ENCODE assay signal across 12 cellular contexts in the genomic region with DNA sequence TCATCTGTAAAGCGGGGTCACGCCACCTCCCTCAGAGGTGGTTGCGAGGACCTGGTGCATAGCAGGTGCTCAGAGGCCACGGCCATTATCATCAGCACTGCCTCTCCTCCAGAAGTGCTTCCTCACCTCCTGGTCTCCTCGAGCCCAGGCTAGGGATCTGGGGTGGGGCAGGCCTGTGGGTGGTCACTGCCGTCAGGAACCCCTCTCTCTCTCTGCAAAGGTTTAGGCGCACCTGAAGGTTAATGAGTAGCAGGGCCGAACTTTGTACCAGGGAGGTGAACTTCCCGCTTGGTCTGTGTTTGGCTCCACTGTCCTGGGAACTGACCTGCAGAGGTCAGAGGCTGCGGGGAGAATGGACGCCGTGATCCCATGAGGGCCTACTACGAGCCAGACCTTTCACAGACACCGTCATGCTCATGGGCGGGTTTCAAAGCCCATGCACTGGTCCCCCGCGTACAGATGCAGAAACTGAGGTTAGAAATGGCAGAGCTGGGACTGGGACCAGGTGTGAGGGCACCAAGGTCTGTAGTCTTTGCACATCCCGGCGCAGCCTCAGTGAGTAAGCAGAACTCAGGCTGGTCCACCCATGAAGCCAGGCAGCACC. TPM values are rescaled to one million over a fixed set of nuclear protein-coding genes. Genes with fewer than 3 reads are reported as not detected.
A peak's percentile ranks its signal among the peaks of the same experiment; 100 is the strongest.
DNase-seq lines count a peak whose midpoint lies in the region; ATAC-seq and TF ChIP-seq lines count a peak whose summit lies in the region.
"Had no signal": no experiment of that assay in that cellular context is flagged by ENCODE, and none has a peak within 500 bp of the region (broad histone marks: within the 10 kb centered on the region; RNA-seq: fewer than 3 reads in every experiment).

No MANE protein-coding gene starts in this region.

- peaks cover 60 to 64% of the 10 kb centered on the region in 2 experiments for H3K4me1 ChIP-seq in HCT116 (ENCODE audit: control insufficient read depth in 1 of 2, insufficient read depth in 2 of 2, low read length in 2 of 2)
- peaks cover 54 to 56% of the 10 kb centered on the region in 2 donors for H3K4me1 ChIP-seq in gastrocnemius medialis
- H3K4me1 ChIP-seq in esophagus muscularis mucosa = peaks cover 43 to 59% (median 56%) of the 10 kb centered on the region in 4 donors

- RAD21 ChIA-PET in HCT116 (lab: Charles Lee; ENCODE audit: low non-redundant PET in 1 of 2, low total read pairs in 2 of 2, uncharacterized antibody in 2 of 2, unreplicated experiment in 2 of 2) = interaction anchor here in 1 of 2 experiments (0.7 to 1.3 kb wide), 3 partner anchors 13 to 39 kb away, joined by 3 to 6 read pairs (median 4); a partner anchor contains a TSS

- CTCF ChIA-PET in HCT116 (lab: Charles Lee) = interaction anchor here (1.3 to 3.6 kb wide), 2 partner anchors 13 to 28 kb away, joined by 6 to 28 read pairs; a partner anchor contains a TSS
- CTCF ChIA-PET in MCF 10A (lab: Yijun Ruan, JAX) = interaction anchor here (0.6 to 3.3 kb wide), 6 partner anchors 13 to 39 kb away, joined by 3 to 26 read pairs (median 6); a partner anchor contains a TSS

- BruUV-seq in HCT116 (replicated peaks; lab: Mats Ljungman, UMichigan) (no TSS peak), MCF 10A (replicated peaks; lab: Mats Ljungman, UMichigan) (no TSS peak)

- peak; percentile 5 for ATAC-seq in HCT116
- no peak for ATAC-seq in gastrocnemius medialis
- ATAC-seq in HG03571 (IDR thresholded peaks at IDR 0.05; ENCODE audit: unreplicated experiment) = no peak
- ATAC-seq: effector memory CD8-positive, alpha-beta T cell had no signal

- no peaks in the 10 kb centered on the region for H3K9me2 ChIP-seq in HCT116 (ENCODE audit: insufficient read depth)

- no peak for TF ChIP-seq EP300 in esophagus muscularis mucosa (IDR thresholded peaks at IDR 0.05)

- peaks cover 74% of the 10 kb centered on the region for H3K36me3 Mint-ChIP-seq in MCF 10A (ENCODE audit: insufficient read depth, unreplicated experiment)
- H3K36me3 Mint-ChIP-seq: CD4-positive, CD25-positive, alpha-beta regulatory T cell had no signal

- H3K4me3 ChIP-seq in HCT116 (replicated peaks in 1 of 2; ENCODE audit: low read depth in 1 of 2, low read length in 2 of 2) (peak overlapping the region; percentile 15 to 47), gastrocnemius medialis (no peak overlapping the region), esophagus muscularis mucosa (no peak overlapping the region)

- peak overlapping the region; percentile 33 for H3K4me3 Mint-ChIP-seq in MCF 10A (ENCODE audit: unreplicated experiment)
- H3K4me3 Mint-ChIP-seq: CD4-positive, CD25-positive, alpha-beta regulatory T cell; effector memory CD8-positive, alpha-beta T cell had no signal

- POLR2A ChIA-PET in HCT116 (lab: Charles Lee) = interaction anchor here (0.6 to 2.8 kb wide), 5 partner anchors 14 to 1574 kb away, joined by 3 to 29 read pairs (median 4); a partner anchor contains a TSS
- POLR2A ChIA-PET in MCF 10A (lab: Yijun Ruan, JAX) = interaction anchor here (1.2 to 18.0 kb wide), 6 partner anchors 10 to 92 kb away, joined by 3 to 599 read pairs (median 10); a partner anchor contains a TSS

- TF ChIP-seq RAD21 in HCT116 (IDR thresholded peaks at IDR 0.05; ENCODE audit: low read depth) = no peak

- H3K36me3 ChIP-seq in HCT116 (ENCODE audit: control insufficient read depth in 1 of 2, insufficient read depth in 2 of 2, low read length in 2 of 2) = peaks cover 21 to 25% of the 10 kb centered on the region in 2 experiments; a peak in 3 of 4 replicates
- H3K36me3 ChIP-seq in gastrocnemius medialis = peaks cover 0 to 40% of the 10 kb centered on the region in 2 donors
- peaks cover 0 to 46% (median 37%) of the 10 kb centered on the region in 4 donors for H3K36me3 ChIP-seq in esophagus muscularis mucosa

- in situ Hi-C loops in gastrocnemius medialis (cut with MboI; ENCODE audit: low sequenced_read_pairs in 4 of 4) = no loop called here

- H4K20me1 ChIP-seq in HCT116 (ENCODE audit: insufficient read depth) = no peaks in the 10 kb centered on the region

- no peak for TF ChIP-seq POLR2A in HCT116 (IDR thresholded peaks at IDR 0.05; ENCODE audit: borderline replicate concordance, extremely low read depth, insufficient read depth, insufficient read length)
- TF ChIP-seq POLR2A in gastrocnemius medialis (IDR thresholded peaks at IDR 0.05) = no peak
- no peak for TF ChIP-seq POLR2A in esophagus muscularis mucosa (IDR thresholded peaks at IDR 0.05; ENCODE audit: low read depth)

- peaks cover 19% of the 10 kb centered on the region for H3K4me1 Mint-ChIP-seq in MCF 10A (ENCODE audit: insufficient read depth, unreplicated experiment)

- H3K27me3 Mint-ChIP-seq in MCF 10A (ENCODE audit: insufficient read depth, unreplicated experiment) = no peaks in the 10 kb centered on the region

- intact Hi-C loops in HCT116 (cut with micrococcal nuclease) (loop anchor here (2.0 kb wide), 2 partner anchors 14 to 28 kb away; a partner anchor contains a TSS), MCF 10A (cut with micrococcal nuclease) (loop anchor here (1.0 to 2.0 kb wide), 3 partner anchors 12 to 34 kb away; no protein-coding TSS in a partner anchor), gastrocnemius medialis (cut with DNase I; ENCODE audit: low total_unique reads) (no loop called here), esophagus muscularis mucosa (cut with DNase I) (no loop called here)

- H3K9ac ChIP-seq in HCT116 (ENCODE audit: low read length) = peak overlapping the region; percentile 68

- DNase-seq in HCT116 (ENCODE audit: low read depth, low spot score) = no peak
- DNase-seq in MCF 10A (ENCODE audit: unreplicated experiment) = no peak
- no peak for DNase-seq in gastrocnemius medialis
- no peak for DNase-seq in EL
- DNase-seq in AG20443 (ENCODE audit: low spot score) = no peak
- DNase-seq in esophagus muscularis mucosa (ENCODE audit: extremely low spot score) = no peak
- DNase-seq: CD4-positive, CD25-positive, alpha-beta regulatory T cell; effector memory CD8-positive, alpha-beta T cell; GF-D8 had no signal

- H3K27me3 ChIP-seq in HCT116 (ENCODE audit: insufficient read depth, low read length) = no peaks in the 10 kb centered on the region
- no peaks in the 10 kb centered on the region for H3K27me3 ChIP-seq in layer of hippocampus (ENCODE audit: control insufficient read depth, insufficient read depth, low read length)
- no peaks in the 10 kb centered on the region for H3K27me3 ChIP-seq in gastrocnemius medialis
- H3K27me3 ChIP-seq in esophagus muscularis mucosa = no peaks in the 10 kb centered on the region

- peaks cover 56% of the 10 kb centered on the region for H3K79me2 ChIP-seq in HCT116 (ENCODE audit: insufficient read depth, low read length)

- H3K27ac Mint-ChIP-seq in MCF 10A (ENCODE audit: low read depth, unreplicated experiment) = peak overlapping the region; percentile 73
- H3K27ac Mint-ChIP-seq: CD4-positive, CD25-positive, alpha-beta regulatory T cell; effector memory CD8-positive, alpha-beta T cell had no signal

- H3K4me2 ChIP-seq in HCT116 (ENCODE audit: low read length) = peak overlapping the region; percentile 86

- H3K9me3 ChIP-seq in HCT116 (ENCODE audit: control insufficient read depth in 1 of 2, insufficient read depth in 1 of 2, low read depth in 1 of 2, low read length in 2 of 2) = no peaks in the 10 kb centered on the region
- H3K9me3 ChIP-seq in gastrocnemius medialis = no peaks in the 10 kb centered on the region
- H3K9me3 ChIP-seq in esophagus muscularis mucosa = no peaks in the 10 kb centered on the region

- TF ChIP-seq CTCF in HCT116 (IDR thresholded peaks at IDR 0.05 in 2 of 3, conservative IDR thresholded peaks at IDR 0.05 in 1 of 3; ENCODE audit: borderline replicate concordance in 1 of 3, insufficient read depth in 1 of 3, low read depth in 2 of 3, low read length in 2 of 3) (no peak), MCF 10A (IDR thresholded peaks at IDR 0.05; ENCODE audit: unreplicated experiment) (no peak), gastrocnemius medialis (IDR thresholded peaks at IDR 0.05 in 4 of 5, conservative IDR thresholded peaks at IDR 0.05 in 1 of 5) (no peak), esophagus muscularis mucosa (IDR thresholded peaks at IDR 0.05) (no peak)

- H3K27ac ChIP-seq in HCT116 (ENCODE audit: low read depth, low read length) (peak overlapping the region; percentile 73), layer of hippocampus (ENCODE audit: low read depth, low read length) (peak overlapping the region; percentile 32), gastrocnemius medialis (peak overlapping the region; percentile 36 to 94 (median 58)), esophagus muscularis mucosa (replicated peaks in 1 of 4) (peak overlapping the region in 1 of 4 donors; percentile 7)

- no peak overlapping the region for H2AFZ ChIP-seq in HCT116 (ENCODE audit: low read depth, low read length, poor library complexity, severe bottlenecking)

- no peaks in the 10 kb centered on the region for H3K9me3 Mint-ChIP-seq in MCF 10A (ENCODE audit: unreplicated experiment)
- H3K9me3 Mint-ChIP-seq: CD4-positive, CD25-positive, alpha-beta regulatory T cell; effector memory CD8-positive, alpha-beta T cell had no signal

- WGBS in esophagus muscularis mucosa = 88% methylated on average over 13 of the region's 19 CpGs

TF ChIP-seq in HCT116, 20 proteins besides CTCF, POLR2A, EP300 and RAD21:
- TF ChIP-seq POLR2AphosphoS5 (IDR thresholded peaks at IDR 0.05; ENCODE audit: low read depth, low read length) (no peak; the same call in 1 of the 2 replicates), JUND (IDR thresholded peaks at IDR 0.05) (no peak), FOSL1 (IDR thresholded peaks at IDR 0.05; ENCODE audit: low read depth) (no peak), ZFX (IDR thresholded peaks at IDR 0.05) (no peak), TCF7L2 (IDR thresholded peaks at IDR 0.05; ENCODE audit: borderline replicate concordance, extremely low read depth, insufficient read depth, insufficient read length) (no peak)
TF ChIP-seq in HCT116: peak in this region for 0.

RNA-seq across cellular contexts. Expression of a gene that starts 13.8 kb away (rescaled TPM):
- total RNA-seq in HCT116 (2021; ENCODE audit: unreplicated experiment) = 224 TPM
- 322 and 372 TPM in 2 replicates for polyA plus RNA-seq in HCT116 (2012)
- 112 and 131 TPM in 2 replicates for total RNA-seq in MCF 10A (2022)
- 100 to 1,000 TPM in 3 of 4 donors, 10 to 100 TPM in 1; 88.8 to 135 (median 113) TPM for total RNA-seq in gastrocnemius medialis
- 10 to 100 TPM; 24.5 to 56.6 (median 46.4) TPM for total RNA-seq in esophagus muscularis mucosa

RNA-seq across cellular contexts. Expression of a gene that starts 38.2 kb away (rescaled TPM):
- total RNA-seq in HCT116 (2021; ENCODE audit: unreplicated experiment) = 3.4 TPM
- 2.1 and 3.8 TPM in 2 replicates for polyA plus RNA-seq in HCT116 (2012)
- 0.37 and 0.49 TPM in 2 replicates for total RNA-seq in MCF 10A (2022)
- total RNA-seq in gastrocnemius medialis = under 1 TPM in 1 of 4 donors, not detected in 3; 0.22 TPM
- total RNA-seq in esophagus muscularis mucosa = under 1 TPM in 1 of 4 donors, not detected in 3; 0.19 TPM
- total RNA-seq: RPMI7951 had no signal

RNA-seq across cellular contexts. Expression of a gene that starts 39.1 kb away (rescaled TPM):
- total RNA-seq in HCT116 (2021; ENCODE audit: unreplicated experiment) (23.4 TPM), MCF 10A (2022) (36.4 and 41.5 TPM in 2 replicates), gastrocnemius medialis (1 to 10 TPM; 1.8 to 4.0 (median 2.9) TPM), esophagus muscularis mucosa (10 to 100 TPM in 2 of 4 donors, 1 to 10 TPM in 2; 8.4 to 19.9 (median 14.4) TPM)
- polyA plus RNA-seq in HCT116 (2012) = 17.4 and 22.0 TPM in 2 replicates

RNA-seq across cellular contexts. Expression of a gene that starts 40.1 kb away (rescaled TPM):
- 78.5 TPM for total RNA-seq in HCT116 (2021; ENCODE audit: unreplicated experiment)
- polyA plus RNA-seq in HCT116 (2012) = 70.0 and 93.6 TPM in 2 replicates
- total RNA-seq in MCF 10A (2022) = 142 and 159 TPM in 2 replicates
- total RNA-seq in gastrocnemius medialis = 10 to 100 TPM in 2 of 4 donors, 1 to 10 TPM in 2; 7.0 to 12.9 (median 9.7) TPM
- total RNA-seq in esophagus muscularis mucosa = 10 to 100 TPM; 30.5 to 49.4 (median 33.8) TPM
- total RNA-seq: CD4-positive, CD25-positive, alpha-beta regulatory T cell had no signal

Comparison
In these comparisons a context has a peak if more than half of its experiments do, and no peak if none do; other contexts are left out.
1. H3K4me3 ChIP-seq: peak in HCT116 (2 of 2); none in gastrocnemius medialis (0 of 4) and esophagus muscularis mucosa (0 of 4).
2. intact Hi-C loops: an anchor here in HCT116 (2.0 kb wide) and MCF 10A (1.0 to 2.0 kb wide); none called in gastrocnemius medialis and esophagus muscularis mucosa.